8 cellular contexts compared by ENCODE assay signal in genomic region chr12:6612247-6612646, GRCh38. TPM values are rescaled to one million over a fixed set of nuclear protein-coding genes. Genes with fewer than 3 reads are reported as not detected.
A peak's percentile ranks its signal among the peaks of the same experiment; 100 is the strongest.
DNase-seq lines count a peak whose midpoint lies in the region; ATAC-seq and TF ChIP-seq lines count a peak whose summit lies in the region.

No MANE protein-coding gene starts in this region.

- no peaks in the 10 kb centered on the region for H3K9me2 ChIP-seq in hepatocyte (replicated peaks; ENCODE audit: insufficient read depth)

- H3K4me3 ChIP-seq in WERI-Rb-1 (ENCODE audit: low read depth, low read length): peak overlapping the region; percentile 30
- no peak overlapping the region for H3K4me3 ChIP-seq in hepatocyte
- peak overlapping the region in 2 of 4 donors; percentile 15 to 37 for H3K4me3 ChIP-seq in stomach

- TF ChIP-seq CTCF in WERI-Rb-1 (IDR thresholded peaks at IDR 0.05; ENCODE audit: low read depth, low read length) (no peak), hepatocyte (IDR thresholded peaks at IDR 0.05; ENCODE audit: poor library complexity) (no peak), stomach (IDR thresholded peaks at IDR 0.05) (no peak)

- H3K36me3 Mint-ChIP-seq in activated CD4-positive, alpha-beta T cell treated with anti-CD3 and anti-CD28 coated beads for 36 hours (ENCODE audit: low read depth): no peaks in the 10 kb centered on the region

- H3K27me3 Mint-ChIP-seq in activated CD4-positive, alpha-beta T cell treated with anti-CD3 and anti-CD28 coated beads for 36 hours: no peaks in the 10 kb centered on the region

- no peak overlapping the region for H2AFZ ChIP-seq in hepatocyte

- H3K4me2 ChIP-seq in hepatocyte: peak overlapping the region; percentile 75

- H3K36me3 ChIP-seq in WERI-Rb-1: no peaks in the 10 kb centered on the region
- no peaks in the 10 kb centered on the region for H3K36me3 ChIP-seq in hepatocyte (replicated peaks; ENCODE audit: insufficient read depth, low read depth)
- H3K36me3 ChIP-seq in stomach: no peaks in the 10 kb centered on the region

- H3K4me3 Mint-ChIP-seq in activated CD4-positive, alpha-beta T cell treated with anti-CD3 and anti-CD28 coated beads for 36 hours: no peak overlapping the region

- 74% methylated on average over 6 of the region's 6 CpGs for WGBS in hepatocyte (ENCODE audit: low lambda C conversion rate, missing lambda C conversion rate)
- WGBS in stomach, 5 donors: 55 to 60% (median 57%) methylated on average over 4 to 6 of the region's 6 CpGs

- H3K9me3 Mint-ChIP-seq in activated CD4-positive, alpha-beta T cell treated with anti-CD3 and anti-CD28 coated beads for 36 hours (ENCODE audit: low read depth): no peaks in the 10 kb centered on the region

- H3K9me3 ChIP-seq in WERI-Rb-1 (ENCODE audit: severe bottlenecking) (peaks cover 4% of the 10 kb centered on the region), hepatocyte (ENCODE audit: low read depth) (no peaks in the 10 kb centered on the region), stomach (no peaks in the 10 kb centered on the region)

- H3K27me3 ChIP-seq in WERI-Rb-1 (ENCODE audit: insufficient read depth, low read depth, severe bottlenecking) (no peaks in the 10 kb centered on the region), hepatocyte (no peaks in the 10 kb centered on the region), stomach (no peaks in the 10 kb centered on the region)

- ATAC-seq in activated CD4-positive, alpha-beta T cell treated with anti-CD3 and anti-CD28 coated beads for 36 hours: no peak
- ATAC-seq in GM21529 (IDR thresholded peaks at IDR 0.05; ENCODE audit: unreplicated experiment) (no peak), HG02763 (IDR thresholded peaks at IDR 0.05; ENCODE audit: unreplicated experiment) (no peak)

- peaks cover 39% of the 10 kb centered on the region for H3K4me1 Mint-ChIP-seq in activated CD4-positive, alpha-beta T cell treated with anti-CD3 and anti-CD28 coated beads for 36 hours

- no peak for TF ChIP-seq POLR2A in stomach (IDR thresholded peaks at IDR 0.05)

- POLR2A ChIA-PET in activated CD4-positive, alpha-beta T cell treated with anti-CD3 and anti-CD28 coated beads for 36 hours (lab: Charles Lee): interaction anchor here (1.1 kb wide), 1 partner anchor 78 kb away, joined by 4 read pairs; the partner anchor contains the start of gene GAPDH

- H3K4me1 ChIP-seq in hepatocyte (ENCODE audit: insufficient read depth) (peaks cover 28% of the 10 kb centered on the region), stomach (peaks cover 29 to 50% (median 43%) of the 10 kb centered on the region in 4 donors)

- H3K79me2 ChIP-seq in hepatocyte: no peaks in the 10 kb centered on the region

- peak overlapping the region; percentile 45 for H3K27ac Mint-ChIP-seq in activated CD4-positive, alpha-beta T cell treated with anti-CD3 and anti-CD28 coated beads for 36 hours

- intact Hi-C loops in activated CD4-positive, alpha-beta T cell treated with anti-CD3 and anti-CD28 coated beads for 36 hours (cut with DNase I, micrococcal nuclease): no loop called here
- intact Hi-C loops in stomach (cut with DNase I; ENCODE audit: low total_unique reads): no loop called here

- TF ChIP-seq EP300 in stomach (IDR thresholded peaks at IDR 0.05): no peak

- H3K27ac ChIP-seq in WERI-Rb-1: peak overlapping the region; percentile 98
- peak overlapping the region; percentile 99 for H3K27ac ChIP-seq in hepatocyte
- H3K27ac ChIP-seq in stomach: peak overlapping the region; percentile 69 to 94 (median 91)

- no peaks in the 10 kb centered on the region for H4K20me1 ChIP-seq in hepatocyte (ENCODE audit: insufficient read depth, poor library complexity, severe bottlenecking)

- DNase-seq in activated CD4-positive, alpha-beta T cell treated with anti-CD3 and anti-CD28 coated beads for 36 hours: peak; percentile 47
- DNase-seq in activated CD4-positive, alpha-beta T cell treated with anti-CD3 and anti-CD28 coated beads, Interleukin-2, amount 50 U/mL, for 4 hours: no peak
- DNase-seq in WERI-Rb-1 (no peak), hepatocyte (ENCODE audit: low spot score) (no peak), stomach (no peak), Ammon's horn (ENCODE audit: low spot score) (no peak)

- CTCF ChIA-PET in activated CD4-positive, alpha-beta T cell treated with anti-CD3 and anti-CD28 coated beads for 36 hours (lab: Charles Lee): interaction anchor here (1.2 to 1.4 kb wide), 2 partner anchors 21 to 49 kb away, joined by 5 read pairs; no protein-coding TSS in a partner anchor

RNA-seq across cellular contexts. Expression of gene CHD4, which starts 5.1 kb away (rescaled TPM):
- 100 to 1,000 TPM; 279 to 322 TPM for total RNA-seq in activated CD4-positive, alpha-beta T cell treated with anti-CD3 and anti-CD28 coated beads for 36 hours
- 181 and 211 TPM in 2 replicates for total RNA-seq in hepatocyte
- polyA plus RNA-seq in hepatocyte: 74.1 and 108 TPM in 2 replicates
- 100 to 1,000 TPM; 169 to 315 (median 202) TPM for total RNA-seq in stomach
- polyA plus RNA-seq in stomach: 100 to 1,000 TPM; 105 to 139 (median 111) TPM

RNA-seq across cellular contexts. Expression of gene LPAR5, which starts 23.5 kb away (rescaled TPM):
- total RNA-seq in activated CD4-positive, alpha-beta T cell treated with anti-CD3 and anti-CD28 coated beads for 36 hours: 1 to 10 TPM; 3.5 TPM
- total RNA-seq in hepatocyte: 0.60 and 1.0 TPM in 2 replicates
- polyA plus RNA-seq in hepatocyte: 0.34 and 2.0 TPM in 2 replicates
- total RNA-seq in stomach: 10 to 100 TPM in 1 of 5 donors, 1 to 10 TPM in 4; 1.3 to 33.0 (median 5.8) TPM
- polyA plus RNA-seq in stomach: 1 to 10 TPM; 2.0 to 5.6 (median 3.5) TPM

RNA-seq across cellular contexts. Expression of gene ACRBP, which starts 35.0 kb away (rescaled TPM):
- 1 to 10 TPM; 1.7 to 3.3 TPM for total RNA-seq in activated CD4-positive, alpha-beta T cell treated with anti-CD3 and anti-CD28 coated beads for 36 hours
- 0.20 and 0.68 TPM in 2 replicates for total RNA-seq in hepatocyte
- polyA plus RNA-seq in hepatocyte: 0.62 and 1.8 TPM in 2 replicates
- total RNA-seq in stomach: 1 to 10 TPM in 2 of 5 donors, not detected in 3; 2.2 to 6.4 TPM
- 1 to 10 TPM in 2 of 3 donors, under 1 TPM in 1; 0.31 to 1.6 (median 1.1) TPM for polyA plus RNA-seq in stomach

RNA-seq across cellular contexts. Expression of gene NOP2, which starts 44.2 kb away (rescaled TPM):
- 10 to 100 TPM; 93.2 to 97.1 TPM for total RNA-seq in activated CD4-positive, alpha-beta T cell treated with anti-CD3 and anti-CD28 coated beads for 36 hours
- total RNA-seq in hepatocyte: 36.1 and 40.3 TPM in 2 replicates
- polyA plus RNA-seq in hepatocyte: 37.8 and 38.1 TPM in 2 replicates
- 100 to 1,000 TPM in 1 of 5 donors, 10 to 100 TPM in 4; 16.3 to 231 (median 30.0) TPM for total RNA-seq in stomach
- polyA plus RNA-seq in stomach: 10 to 100 TPM; 19.5 to 27.4 (median 19.7) TPM

RNA-seq across cellular contexts. Expression of gene ING4, which starts 50.7 kb away (rescaled TPM):
- 10 to 100 TPM; 14.9 to 17.6 TPM for total RNA-seq in activated CD4-positive, alpha-beta T cell treated with anti-CD3 and anti-CD28 coated beads for 36 hours
- total RNA-seq in hepatocyte (35.7 and 39.7 TPM in 2 replicates), stomach (10 to 100 TPM in 4 of 5 donors, 1 to 10 TPM in 1; 8.7 to 51.8 (median 33.5) TPM)
- polyA plus RNA-seq in hepatocyte (38.9 and 42.9 TPM in 2 replicates), stomach (10 to 100 TPM; 25.5 to 53.6 (median 43.6) TPM)
